In the genomic region with DNA sequence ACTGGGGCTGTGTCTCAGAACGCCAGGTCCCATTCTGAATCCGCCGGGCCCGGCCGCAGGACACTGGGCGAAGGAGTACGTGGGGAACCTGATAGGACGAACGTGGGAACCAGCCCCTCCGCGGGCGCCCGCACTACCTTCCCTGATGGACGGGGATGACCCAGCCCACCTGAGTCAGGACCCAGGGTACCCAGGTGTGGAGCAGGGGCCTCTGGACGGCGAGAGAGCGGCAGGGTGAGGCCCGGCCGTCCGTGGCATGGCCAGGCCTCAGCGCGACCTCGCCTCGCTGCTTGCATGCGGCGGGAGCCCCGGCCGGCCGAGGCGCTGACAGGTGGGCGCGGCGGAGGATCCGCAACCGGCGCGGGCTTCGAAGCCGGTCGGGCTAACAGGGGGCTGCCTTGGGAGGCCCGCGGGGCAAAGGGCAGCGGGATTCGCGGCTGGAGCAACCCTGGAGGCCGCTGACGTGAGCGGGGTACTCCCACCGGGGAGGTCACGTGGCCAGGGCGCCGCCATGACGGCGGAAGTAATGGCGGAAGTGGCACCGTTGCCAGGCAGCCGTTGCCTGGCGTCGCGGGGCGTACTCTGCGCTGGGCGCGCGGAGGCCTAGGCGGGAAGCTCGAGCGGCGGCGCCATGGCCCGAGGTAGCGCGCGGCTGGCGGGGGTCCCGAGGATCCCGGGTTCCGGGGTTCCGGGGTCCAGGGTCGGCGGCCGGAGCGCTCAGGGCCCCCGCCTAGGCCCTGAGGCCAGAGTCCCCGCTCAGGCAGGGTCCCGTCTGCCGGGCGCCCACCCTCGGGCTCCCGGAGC, we compare ENCODE assay signal across 8 cellular contexts. TPM values are rescaled to one million over a fixed set of nuclear protein-coding genes. Genes with fewer than 3 reads are reported as not detected.
DNase-seq lines count a peak whose midpoint lies in the region; ATAC-seq and TF ChIP-seq lines count a peak whose summit lies in the region.

A gene (plus strand): TSS at position 580 of the 804 bp plus-strand sequence. CDS start 52 bp downstream, at position 632.

- POLR2A ChIA-PET in BJ (lab: Charles Lee) = no interaction called here
- POLR2A ChIA-PET in activated CD4-positive, alpha-beta T cell treated with anti-CD3 and anti-CD28 coated beads, Interleukin-2, amount 10 ng/mL, durations not matched to agents 7 days and 5 days (lab: Charles Lee) = interaction anchor here (0.7 kb wide), 1 partner anchor 20 kb away, joined by 3 read pairs; no protein-coding TSS in a partner anchor

- H3K9me3 Mint-ChIP-seq in activated CD4-positive, alpha-beta T cell treated with anti-CD3 and anti-CD28 coated beads, Interleukin-2, amount 10 ng/mL, durations not matched to agents 7 days and 5 days = no peaks in the 10 kb centered on the region

- H3K4me1 Mint-ChIP-seq in activated CD4-positive, alpha-beta T cell treated with anti-CD3 and anti-CD28 coated beads, Interleukin-2, amount 10 ng/mL, durations not matched to agents 7 days and 5 days = peaks cover 22% of the 10 kb centered on the region

- CTCF ChIA-PET in BJ (lab: Yijun Ruan, JAX) = interaction anchor here (1.0 to 1.6 kb wide), 3 partner anchors 12 to 16 kb away, joined by 3 to 6 read pairs (median 4); no protein-coding TSS in a partner anchor
- CTCF ChIA-PET in activated CD4-positive, alpha-beta T cell treated with anti-CD3 and anti-CD28 coated beads, Interleukin-2, amount 10 ng/mL, durations not matched to agents 7 days and 5 days (lab: Charles Lee) = interaction anchor here (0.9 to 3.1 kb wide), 6 partner anchors 10 to 19 kb away, joined by 3 to 13 read pairs (median 6); a partner anchor contains a TSS

- no peaks in the 10 kb centered on the region for H3K27me3 ChIP-seq in BJ (ENCODE audit: control insufficient read depth, insufficient read depth, low read length)

- ATAC-seq in GM19372 (IDR thresholded peaks at IDR 0.05; ENCODE audit: low read depth, unreplicated experiment) (peak; percentile 80), HG03520 (IDR thresholded peaks at IDR 0.05; ENCODE audit: unreplicated experiment) (peak; percentile 59)

- H3K36me3 Mint-ChIP-seq in activated CD4-positive, alpha-beta T cell treated with anti-CD3 and anti-CD28 coated beads, Interleukin-2, amount 10 ng/mL, durations not matched to agents 7 days and 5 days (ENCODE audit: low read depth) = no peaks in the 10 kb centered on the region

- no peaks in the 10 kb centered on the region for H3K27me3 Mint-ChIP-seq in activated CD4-positive, alpha-beta T cell treated with anti-CD3 and anti-CD28 coated beads, Interleukin-2, amount 10 ng/mL, durations not matched to agents 7 days and 5 days

- H3K36me3 ChIP-seq in BJ (ENCODE audit: control insufficient read depth, insufficient read depth, low read length) = peaks cover 5% of the 10 kb centered on the region

- TF ChIP-seq CTCF in BJ (IDR thresholded peaks at IDR 0.05; ENCODE audit: insufficient read depth, low read depth, low read length) (no peak), coronary artery (IDR thresholded peaks at IDR 0.05) (no peak)

- peak within 1 kb of the TSS; percentile 71 to 87 for H3K27ac ChIP-seq in coronary artery

- peak; percentile 37 for DNase-seq in BJ (ENCODE audit: low read depth)
- peak; percentile 56 for DNase-seq in NCI-H526 treated with DMSO at 0.1 percent for 48 hours (lab: John Stamatoyannopoulos, UW)
- peak; percentile 94 for DNase-seq in activated CD4-positive, alpha-beta T cell treated with anti-CD3 and anti-CD28 coated beads, Interleukin-2, amount 10 ng/mL, durations not matched to agents 7 days and 5 days
- DNase-seq in coronary artery (ENCODE audit: low spot score) = peak; percentile 94
- DNase-seq in left kidney (ENCODE audit: low read depth, low spot score) = peak; percentile 97
- peak; percentile 88 to 93 for DNase-seq in stimulated activated CD4-positive, alpha-beta T cell treated with anti-CD3 and anti-CD28 coated beads, Interleukin-1b, Interleukin-23, amount 100 ng/mL, for 4 hours (ENCODE audit: low read depth in 2 of 2)

- H3K4me3 Mint-ChIP-seq in activated CD4-positive, alpha-beta T cell treated with anti-CD3 and anti-CD28 coated beads, Interleukin-2, amount 10 ng/mL, durations not matched to agents 7 days and 5 days = peak within 1 kb of the TSS; percentile 73

- H3K4me3 ChIP-seq in BJ (ENCODE audit: low read depth, low read length) = peak within 1 kb of the TSS; percentile 68
- H3K4me3 ChIP-seq in coronary artery = peak within 1 kb of the TSS; percentile 78

- H3K27ac Mint-ChIP-seq in activated CD4-positive, alpha-beta T cell treated with anti-CD3 and anti-CD28 coated beads, Interleukin-2, amount 10 ng/mL, durations not matched to agents 7 days and 5 days = peak within 1 kb of the TSS; percentile 77

RNA-seq across cellular contexts. Expression of the gene that starts here (rescaled TPM):
- polyA plus RNA-seq in BJ (2011; rRNA removed) = 6.2 and 10.0 TPM in 2 replicates
- 3.6 and 4.0 TPM in 2 replicates for polyA minus RNA-seq in BJ (2011; rRNA and poly(A)+ RNA removed)
- total RNA-seq in activated CD4-positive, alpha-beta T cell treated with anti-CD3 and anti-CD28 coated beads, Interleukin-2, amount 10 ng/mL, durations not matched to agents 7 days and 5 days = 10 to 100 TPM; 54.9 to 81.6 TPM

Comparison
In these comparisons a context has a peak if more than half of its experiments do, and no peak if none do; other contexts are left out.
1. Peak in every context shown above with its lines: DNase-seq, ATAC-seq, H3K4me3 ChIP-seq and H3K27ac ChIP-seq.
2. DNase-seq: peak in every context shown above with its lines; median percentile 97 in left kidney; 94 in activated CD4-positive, alpha-beta T cell treated with anti-CD3 and anti-CD28 coated beads, Interleukin-2, amount 10 ng/mL, durations not matched to agents 7 days and 5 days; 94 in coronary artery; 90 in stimulated activated CD4-positive, alpha-beta T cell treated with anti-CD3 and anti-CD28 coated beads, Interleukin-1b, Interleukin-23, amount 100 ng/mL, for 4 hours; 56 in NCI-H526 treated with DMSO at 0.1 percent for 48 hours; 37 in BJ.